In the genomic region with DNA sequence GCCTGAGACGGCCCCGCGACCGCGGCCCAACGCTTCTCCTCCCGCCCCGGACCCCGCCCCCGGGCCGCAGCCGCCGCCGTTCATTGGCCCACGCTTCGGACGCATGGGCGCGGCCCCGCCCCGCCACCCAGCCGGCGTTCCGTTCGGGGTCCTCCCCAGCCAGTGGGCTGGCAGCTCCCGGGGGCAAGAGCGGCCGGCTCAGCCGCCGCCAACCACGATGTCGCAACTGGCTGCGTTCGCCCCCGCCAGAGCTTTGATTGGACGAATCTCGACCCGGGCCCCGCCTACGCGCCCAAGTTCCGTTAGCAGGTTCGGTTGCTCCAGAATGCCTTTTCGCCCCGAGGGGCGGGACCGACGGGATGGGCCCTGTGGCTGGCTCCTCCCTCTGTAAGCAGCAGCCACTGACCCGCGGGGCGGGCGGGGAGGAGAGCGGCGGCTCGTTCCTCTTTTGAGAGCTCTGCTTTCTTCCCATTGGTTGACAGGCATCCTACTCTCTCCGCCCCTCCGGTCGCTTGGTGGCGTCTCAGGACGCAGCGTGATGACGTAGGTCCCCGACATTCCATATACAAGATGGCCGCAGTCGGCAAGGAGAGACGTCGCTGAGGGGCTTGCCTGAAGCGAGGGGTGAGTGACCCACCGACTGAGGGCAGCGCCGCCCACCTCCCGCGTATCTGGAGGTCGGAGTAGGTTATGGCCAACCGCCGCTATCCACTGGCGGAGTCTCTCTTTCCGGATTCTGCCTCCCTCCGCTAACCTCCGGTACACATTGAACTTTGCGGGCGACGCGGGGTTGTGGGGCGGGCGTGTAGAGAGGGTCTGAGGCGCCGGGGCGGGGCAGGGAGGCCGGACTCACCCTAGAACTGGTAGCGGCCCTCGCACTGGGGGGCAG, we compare ENCODE assay signal across 1 cellular context.
TF ChIP-seq lines count a peak whose summit lies in the region.

Gene CCNK, plus strand, starts transcription at position 554 of the 889 bp plus-strand sequence. CDS start 11,269 bp downstream, outside the sequence.
Gene SETD3, minus strand, starts transcription at position 4 of the 889 bp plus-strand sequence. CDS start 15,054 bp downstream, outside the sequence.

TF ChIP-seq in HepG2, 621 proteins besides CTCF, POLR2A, EP300 and RAD21 (continued from another document and continues in another):
- TF ChIP-seq, protein P1, sequence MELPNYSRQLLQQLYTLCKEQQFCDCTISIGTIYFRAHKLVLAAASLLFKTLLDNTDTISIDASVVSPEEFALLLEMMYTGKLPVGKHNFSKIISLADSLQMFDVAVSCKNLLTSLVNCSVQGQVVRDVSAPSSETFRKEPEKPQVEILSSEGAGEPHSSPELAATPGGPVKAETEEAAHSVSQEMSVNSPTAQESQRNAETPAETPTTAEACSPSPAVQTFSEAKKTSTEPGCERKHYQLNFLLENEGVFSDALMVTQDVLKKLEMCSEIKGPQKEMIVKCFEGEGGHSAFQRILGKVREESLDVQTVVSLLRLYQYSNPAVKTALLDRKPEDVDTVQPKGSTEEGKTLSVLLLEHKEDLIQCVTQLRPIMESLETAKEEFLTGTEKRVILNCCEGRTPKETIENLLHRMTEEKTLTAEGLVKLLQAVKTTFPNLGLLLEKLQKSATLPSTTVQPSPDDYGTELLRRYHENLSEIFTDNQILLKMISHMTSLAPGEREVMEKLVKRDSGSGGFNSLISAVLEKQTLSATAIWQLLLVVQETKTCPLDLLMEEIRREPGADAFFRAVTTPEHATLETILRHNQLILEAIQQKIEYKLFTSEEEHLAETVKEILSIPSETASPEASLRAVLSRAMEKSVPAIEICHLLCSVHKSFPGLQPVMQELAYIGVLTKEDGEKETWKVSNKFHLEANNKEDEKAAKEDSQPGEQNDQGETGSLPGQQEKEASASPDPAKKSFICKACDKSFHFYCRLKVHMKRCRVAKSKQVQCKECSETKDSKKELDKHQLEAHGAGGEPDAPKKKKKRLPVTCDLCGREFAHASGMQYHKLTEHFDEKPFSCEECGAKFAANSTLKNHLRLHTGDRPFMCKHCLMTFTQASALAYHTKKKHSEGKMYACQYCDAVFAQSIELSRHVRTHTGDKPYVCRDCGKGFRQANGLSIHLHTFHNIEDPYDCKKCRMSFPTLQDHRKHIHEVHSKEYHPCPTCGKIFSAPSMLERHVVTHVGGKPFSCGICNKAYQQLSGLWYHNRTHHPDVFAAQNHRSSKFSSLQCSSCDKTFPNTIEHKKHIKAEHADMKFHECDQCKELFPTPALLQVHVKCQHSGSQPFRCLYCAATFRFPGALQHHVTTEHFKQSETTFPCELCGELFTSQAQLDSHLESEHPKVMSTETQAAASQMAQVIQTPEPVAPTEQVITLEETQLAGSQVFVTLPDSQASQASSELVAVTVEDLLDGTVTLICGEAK (IDR thresholded peaks at IDR 0.05), result no peak
- TF ChIP-seq, protein P1 (CRISPR knock-in tag; IDR thresholded peaks at IDR 0.05), result no peak
- TF ChIP-seq MAFK (conservative IDR thresholded peaks at IDR 0.05 in 1 of 2, IDR thresholded peaks at IDR 0.05 in 1 of 2; ENCODE audit: low read length in 2 of 2) (no peak), FOXA1 (IDR thresholded peaks at IDR 0.05) (no peak), FOXA1 (CRISPR knock-in tag; IDR thresholded peaks at IDR 0.05) (peak; percentile 22; the same call in 1 of the 2 replicates), ZNF205 (CRISPR knock-in tag; IDR thresholded peaks at IDR 0.05) (no peak), ZNF619 (CRISPR knock-in tag; IDR thresholded peaks at IDR 0.05) (peak; percentile 47; the same call in 1 of the 2 replicates), ZNF564 (CRISPR knock-in tag; IDR thresholded peaks at IDR 0.05) (no peak), GATAD2A (CRISPR knock-in tag; IDR thresholded peaks at IDR 0.05) (peak; percentile 53), ARID5B (CRISPR knock-in tag; IDR thresholded peaks at IDR 0.05) (peak; percentile 27; the same call in 1 of the 2 replicates), PLRG1 (conservative IDR thresholded peaks at IDR 0.05) (no peak), ZNF331 (CRISPR knock-in tag; IDR thresholded peaks at IDR 0.05) (peak; percentile 44; the same call in 1 of the 2 replicates), ZNF230 (CRISPR knock-in tag; IDR thresholded peaks at IDR 0.05) (no peak), POLR2AphosphoS5 (IDR thresholded peaks at IDR 0.05; ENCODE audit: low read depth, low read length) (peak; percentile 88), CEBPB (IDR thresholded peaks at IDR 0.05; ENCODE audit: borderline replicate concordance, low read depth, low read length) (peak; percentile 99), ZHX2 (IDR thresholded peaks at IDR 0.05; ENCODE audit: low read depth) (peak; percentile 95), ZHX2 (CRISPR knock-in tag; IDR thresholded peaks at IDR 0.05; ENCODE audit: borderline replicate concordance) (no peak), ZNF605 (CRISPR knock-in tag; IDR thresholded peaks at IDR 0.05) (no peak), ZNF263 (CRISPR knock-in tag; IDR thresholded peaks at IDR 0.05) (no peak), ZNF768 (CRISPR knock-in tag; IDR thresholded peaks at IDR 0.05) (peak; percentile 48; the same call in 1 of the 2 replicates), ZNF639 (CRISPR knock-in tag; conservative IDR thresholded peaks at IDR 0.05) (peak; percentile 94), MAF1 (CRISPR knock-in tag; IDR thresholded peaks at IDR 0.05; ENCODE audit: borderline replicate concordance) (no peak), ZNF607 (CRISPR knock-in tag; IDR thresholded peaks at IDR 0.05; ENCODE audit: borderline replicate concordance) (peak; percentile 54; the same call in 1 of the 2 replicates), KDM5B (CRISPR knock-in tag; IDR thresholded peaks at IDR 0.05; ENCODE audit: borderline replicate concordance) (peak; percentile 76; the same call in 1 of the 2 replicates), KDM6A (CRISPR knock-in tag; IDR thresholded peaks at IDR 0.05; ENCODE audit: low read depth) (no peak), LBX2 (CRISPR knock-in tag; IDR thresholded peaks at IDR 0.05; ENCODE audit: borderline replicate concordance) (no peak)
- TF ChIP-seq, protein P2, sequence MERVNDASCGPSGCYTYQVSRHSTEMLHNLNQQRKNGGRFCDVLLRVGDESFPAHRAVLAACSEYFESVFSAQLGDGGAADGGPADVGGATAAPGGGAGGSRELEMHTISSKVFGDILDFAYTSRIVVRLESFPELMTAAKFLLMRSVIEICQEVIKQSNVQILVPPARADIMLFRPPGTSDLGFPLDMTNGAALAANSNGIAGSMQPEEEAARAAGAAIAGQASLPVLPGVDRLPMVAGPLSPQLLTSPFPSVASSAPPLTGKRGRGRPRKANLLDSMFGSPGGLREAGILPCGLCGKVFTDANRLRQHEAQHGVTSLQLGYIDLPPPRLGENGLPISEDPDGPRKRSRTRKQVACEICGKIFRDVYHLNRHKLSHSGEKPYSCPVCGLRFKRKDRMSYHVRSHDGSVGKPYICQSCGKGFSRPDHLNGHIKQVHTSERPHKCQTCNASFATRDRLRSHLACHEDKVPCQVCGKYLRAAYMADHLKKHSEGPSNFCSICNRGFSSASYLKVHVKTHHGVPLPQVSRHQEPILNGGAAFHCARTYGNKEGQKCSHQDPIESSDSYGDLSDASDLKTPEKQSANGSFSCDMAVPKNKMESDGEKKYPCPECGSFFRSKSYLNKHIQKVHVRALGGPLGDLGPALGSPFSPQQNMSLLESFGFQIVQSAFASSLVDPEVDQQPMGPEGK (CRISPR knock-in tag; IDR thresholded peaks at IDR 0.05), result peak; percentile 9; the same call in 1 of the 2 replicates
